Comparison of ENCODE assay signal across 18 cellular contexts in genomic region chr1:58799080-58799479, GRCh38. TPM values are rescaled to one million over a fixed set of nuclear protein-coding genes. Genes with fewer than 3 reads are reported as not detected.
DNase-seq lines count a peak whose midpoint lies in the region; ATAC-seq, FAIRE-seq and TF ChIP-seq lines count a peak whose summit lies in the region.
"Had no signal": no experiment of that assay in that cellular context is flagged by ENCODE, and none has a peak within 500 bp of the region (broad histone marks: within the 10 kb centered on the region; RNA-seq: fewer than 3 reads in every experiment).

No MANE protein-coding gene starts in this region.

- H3K4me1 Mint-ChIP-seq in GM23338 (peaks cover 10% of the 10 kb centered on the region; the same call in 2 of the 3 replicates), neural progenitor cell (no peaks in the 10 kb centered on the region)
- H3K4me1 Mint-ChIP-seq in CD8-positive, alpha-beta memory T cell, result peaks cover 16 to 26% (median 17%) of the 10 kb centered on the region in 3 donors

- TF ChIP-seq EP300 in K562 (IDR thresholded peaks at IDR 0.05; ENCODE audit: low read length) (no peak), suprapubic skin (IDR thresholded peaks at IDR 0.05) (no peak)

- H3K27me3 ChIP-seq in GM23338 (ENCODE audit: insufficient read depth) (no peaks in the 10 kb centered on the region), K562 (ENCODE audit: control insufficient read depth in 2 of 2, insufficient read depth in 2 of 2, low read length in 2 of 2) (no peaks in the 10 kb centered on the region), neural progenitor cell (no peaks in the 10 kb centered on the region), suprapubic skin (no peaks in the 10 kb centered on the region)
- H3K27me3 ChIP-seq in CD8-positive, alpha-beta memory T cell (ENCODE audit: insufficient read depth, low read length, poor library complexity, severe bottlenecking), result no peaks in the 10 kb centered on the region
- H3K27me3 ChIP-seq: BLaER1 treated with 17β-estradiol and CSF1 and Interleukin-3, amounts not matched to agents 10 nM and 100 nM had no signal

- H3F3A ChIP-seq in GM23338 (replicated peaks; ENCODE audit: low read depth), result no peaks in the 10 kb centered on the region
- no peaks in the 10 kb centered on the region for H3F3A ChIP-seq in neural progenitor cell (ENCODE audit: low read depth)

- CTCF ChIA-PET in K562 (lab: Yijun Ruan, JAX; ENCODE audit: low intra/inter-chr PET ratio), result no interaction called here
- CTCF ChIA-PET in CD8-positive, alpha-beta memory T cell (lab: Charles Lee), result interaction anchor here (0.9 to 1.2 kb wide), 2 partner anchors 13 to 17 kb away, joined by 3 read pairs; no protein-coding TSS in a partner anchor

- peak; percentile 73 for ATAC-seq in GM23338
- peak; percentile 32; the same call in 2 of the 3 replicates for ATAC-seq in K562
- ATAC-seq in esophagus mucosa, result no peak
- ATAC-seq: CD8-positive, alpha-beta T cell; GM12878 had no signal

- no TSS peak for BruUV-seq in K562 (replicated peaks; lab: Mats Ljungman, UMichigan)

- H3K27ac Mint-ChIP-seq in GM23338, result no peak overlapping the region
- no peak overlapping the region for H3K27ac Mint-ChIP-seq in neural progenitor cell
- peak overlapping the region in 1 of 8 donors; percentile 51 for H3K27ac Mint-ChIP-seq in CD8-positive, alpha-beta memory T cell
- H3K27ac Mint-ChIP-seq: CD8-positive, alpha-beta T cell had no signal

- no peaks in the 10 kb centered on the region for H4K20me1 ChIP-seq in GM23338 (replicated peaks; ENCODE audit: insufficient read depth)
- no peaks in the 10 kb centered on the region for H4K20me1 ChIP-seq in K562 (replicated peaks; ENCODE audit: control insufficient read depth, insufficient read depth, low read length)
- H4K20me1 ChIP-seq in neural progenitor cell (ENCODE audit: low read depth), result no peaks in the 10 kb centered on the region
- H4K20me1 ChIP-seq: BLaER1 treated with 17β-estradiol and CSF1 and Interleukin-3, amounts not matched to agents 10 nM and 100 nM had no signal

- H3K36me3 ChIP-seq in GM23338 (ENCODE audit: insufficient read depth), result no peaks in the 10 kb centered on the region
- H3K36me3 ChIP-seq in K562 (ENCODE audit: control insufficient read depth, insufficient read depth, low read length), result no peaks in the 10 kb centered on the region
- no peaks in the 10 kb centered on the region for H3K36me3 ChIP-seq in neural progenitor cell
- H3K36me3 ChIP-seq in CD8-positive, alpha-beta memory T cell (ENCODE audit: insufficient read depth, low read length), result no peaks in the 10 kb centered on the region
- H3K36me3 ChIP-seq in suprapubic skin, result no peaks in the 10 kb centered on the region
- H3K36me3 ChIP-seq: BLaER1 treated with 17β-estradiol and CSF1 and Interleukin-3, amounts not matched to agents 10 nM and 100 nM; HAP-1 had no signal

- H3K4me3 Mint-ChIP-seq in GM23338 (no peak overlapping the region), neural progenitor cell (no peak overlapping the region)
- H3K4me3 Mint-ChIP-seq in CD8-positive, alpha-beta memory T cell, result no peak overlapping the region
- H3K4me3 Mint-ChIP-seq: CD8-positive, alpha-beta T cell had no signal

- H3K4me3 ChIP-seq in GM23338 (no peak overlapping the region), K562 (no peak overlapping the region), neural progenitor cell (no peak overlapping the region), suprapubic skin (no peak overlapping the region)
- H3K4me3 ChIP-seq in CD8-positive, alpha-beta memory T cell (ENCODE audit: low read length), result no peak overlapping the region
- H3K4me3 ChIP-seq: BLaER1 treated with 17β-estradiol and CSF1 and Interleukin-3, amounts not matched to agents 10 nM and 100 nM; GM12878; HAP-1 had no signal

- H3K9me1 ChIP-seq in K562 (ENCODE audit: control insufficient read depth, insufficient read depth, low read length), result no peaks in the 10 kb centered on the region

- no peak overlapping the region for H3K4me2 ChIP-seq in GM23338
- H3K4me2 ChIP-seq in K562 (ENCODE audit: insufficient read depth, low read length), result no peak overlapping the region
- no peak overlapping the region for H3K4me2 ChIP-seq in neural progenitor cell
- H3K4me2 ChIP-seq: BLaER1 treated with 17β-estradiol and CSF1 and Interleukin-3, amounts not matched to agents 10 nM and 100 nM had no signal

- H3K9me3 Mint-ChIP-seq in GM23338, result no peaks in the 10 kb centered on the region
- no peaks in the 10 kb centered on the region for H3K9me3 Mint-ChIP-seq in neural progenitor cell
- H3K9me3 Mint-ChIP-seq in CD8-positive, alpha-beta memory T cell, result no peaks in the 10 kb centered on the region
- H3K9me3 Mint-ChIP-seq: CD8-positive, alpha-beta T cell had no signal

- TF ChIP-seq RAD21 in K562 (CRISPR knock-in tag; conservative IDR thresholded peaks at IDR 0.05 in 1 of 2, IDR thresholded peaks at IDR 0.05 in 1 of 2), result no peak

- FAIRE-seq in K562 (lab: Jason Lieb, UNC), result no peak
- FAIRE-seq: GM12878 had no signal

- H3K36me3 Mint-ChIP-seq in GM23338 (ENCODE audit: low read depth) (no peaks in the 10 kb centered on the region), neural progenitor cell (no peaks in the 10 kb centered on the region)
- peaks cover 3 to 12% (median 4%) of the 10 kb centered on the region in 3 donors for H3K36me3 Mint-ChIP-seq in CD8-positive, alpha-beta memory T cell

- no peak overlapping the region for H3K9ac ChIP-seq in K562 (ENCODE audit: insufficient read depth in 1 of 2, low read depth in 2 of 2, low read length in 2 of 2)
- H3K9ac ChIP-seq in neural progenitor cell, result no peak overlapping the region
- H3K9ac ChIP-seq: BLaER1 treated with 17β-estradiol and CSF1 and Interleukin-3, amounts not matched to agents 10 nM and 100 nM had no signal

- peak overlapping the region; percentile 63; the same call in 1 of the 2 replicates for H2AFZ ChIP-seq in GM23338
- H2AFZ ChIP-seq in K562 (ENCODE audit: low read depth, low read length), result no peak overlapping the region
- peak overlapping the region; percentile 29 for H2AFZ ChIP-seq in neural progenitor cell (replicated peaks)

- H3K27ac ChIP-seq in GM23338 (ENCODE audit: low read depth) (no peak overlapping the region), K562 (ENCODE audit: extremely low read depth, low read depth, low read length) (no peak overlapping the region), neural progenitor cell (no peak overlapping the region), suprapubic skin (no peak overlapping the region)
- H3K27ac ChIP-seq in CD8-positive, alpha-beta memory T cell (ENCODE audit: low read depth, low read length), result no peak overlapping the region
- H3K27ac ChIP-seq: BLaER1 treated with 17β-estradiol and CSF1 and Interleukin-3, amounts not matched to agents 10 nM and 100 nM had no signal

- intact Hi-C loops in K562 (cut with micrococcal nuclease), result no loop called here

- no peak for TF ChIP-seq POLR2A in K562 (conservative IDR thresholded peaks at IDR 0.05)
- no peak for TF ChIP-seq POLR2A in suprapubic skin (IDR thresholded peaks at IDR 0.05)

- POLR2A ChIA-PET in K562 (lab: Yijun Ruan, JAX), result interaction anchor here (0.6 to 2.2 kb wide), 2 partner anchors 15 to 372 kb away, joined by 3 to 8 read pairs; partner anchors contain the start of gene JUN
- POLR2A ChIA-PET in CD8-positive, alpha-beta memory T cell (lab: Charles Lee), result no interaction called here

- H3K9me2 ChIP-seq in GM23338 (ENCODE audit: insufficient read depth), result peaks cover 3% of the 10 kb centered on the region; the same call in 1 of the 2 replicates

- in situ Hi-C loops in K562 (cut with MboI), result no loop called here

- H3K4me1 ChIP-seq in GM23338 (ENCODE audit: insufficient read depth) (peaks cover 11% of the 10 kb centered on the region; the same call in 1 of the 2 replicates), K562 (replicated peaks in 1 of 2; ENCODE audit: control insufficient read depth in 2 of 2, insufficient read depth in 2 of 2, low read length in 2 of 2) (0 out of 5 replicates have a peak, but pooled peaks cover 0 to 3% of the 10 kb centered on the region in 2 experiments), neural progenitor cell (no peaks in the 10 kb centered on the region), suprapubic skin (peaks cover 20% of the 10 kb centered on the region)
- no peaks in the 10 kb centered on the region for H3K4me1 ChIP-seq in CD8-positive, alpha-beta memory T cell (ENCODE audit: insufficient read depth, low read length)
- H3K4me1 ChIP-seq: BLaER1 treated with 17β-estradiol and CSF1 and Interleukin-3, amounts not matched to agents 10 nM and 100 nM; HAP-1 had no signal

- WGBS in K562 (ENCODE audit: insufficient coverage, low coverage, missing lambda C conversion rate), result 0% methylated on average over 1 of the region's 1 CpG
- 80% methylated on average over 1 of the region's 1 CpG for WGBS in suprapubic skin

- no peaks in the 10 kb centered on the region for H3K79me2 ChIP-seq in GM23338 (replicated peaks; ENCODE audit: insufficient read depth)
- H3K79me2 ChIP-seq in K562 (ENCODE audit: control insufficient read depth, insufficient read depth, low read length), result no peaks in the 10 kb centered on the region
- no peaks in the 10 kb centered on the region for H3K79me2 ChIP-seq in neural progenitor cell (ENCODE audit: low read depth)

- DNase-seq in GM23338 (ENCODE audit: low spot score) (no peak), K562 (ENCODE audit: extremely low read depth in 1 of 4, low spot score in 3 of 4) (no peak), left kidney (ENCODE audit: low read depth, low spot score) (peak; percentile 41), neural progenitor cell (ENCODE audit: low spot score) (no peak), KG1 (lab: John Stamatoyannopoulos, UW) (no peak), suprapubic skin (ENCODE audit: low spot score in 2 of 2) (no peak)
- DNase-seq in CD8-positive, alpha-beta memory T cell, result no peak
- DNase-seq: 8988T; CD8-positive, alpha-beta T cell; COR-L47; DMS 273 treated with DMSO at 0.1 percent for 48 hours; DMS53; DND-41; EL had no signal

- H3K27me3 Mint-ChIP-seq in GM23338 (ENCODE audit: insufficient read depth, low read depth, poor library complexity) (peaks cover 2% of the 10 kb centered on the region), neural progenitor cell (ENCODE audit: insufficient read depth, low read depth) (peaks cover 8% of the 10 kb centered on the region)
- peaks cover 0 to 2% of the 10 kb centered on the region in 2 donors for H3K27me3 Mint-ChIP-seq in CD8-positive, alpha-beta memory T cell

- H3K9me3 ChIP-seq in K562 (replicated peaks; ENCODE audit: control insufficient read depth, insufficient read depth, low read depth, low read length) (no peaks in the 10 kb centered on the region), neural progenitor cell (ENCODE audit: low read depth) (no peaks in the 10 kb centered on the region), suprapubic skin (no peaks in the 10 kb centered on the region)
- no peaks in the 10 kb centered on the region for H3K9me3 ChIP-seq in CD8-positive, alpha-beta memory T cell (ENCODE audit: low read length)
- H3K9me3 ChIP-seq: BLaER1 treated with 17β-estradiol and CSF1 and Interleukin-3, amounts not matched to agents 10 nM and 100 nM; HAP-1 had no signal

- TF ChIP-seq CTCF in GM23338 (conservative IDR thresholded peaks at IDR 0.05; ENCODE audit: low read depth in 2 of 2), result no peak
- TF ChIP-seq CTCF in K562 (IDR thresholded peaks at IDR 0.05 in 2 of 3, conservative IDR thresholded peaks at IDR 0.05 in 1 of 3; ENCODE audit: insufficient read depth in 2 of 3, low read depth in 1 of 3, low read length in 3 of 3), result no peak
- no peak for TF ChIP-seq CTCF in neural progenitor cell (IDR thresholded peaks at IDR 0.05)
- no peak for TF ChIP-seq CTCF in suprapubic skin (IDR thresholded peaks at IDR 0.05)

RNA-seq across cellular contexts. Expression of gene JUN, which starts 15.2 kb away (rescaled TPM):
- total RNA-seq in GM23338 (2014; rRNA removed; shearing (Covaris generic)), result 21.6 and 28.5 TPM in 2 replicates
- 19.6 and 23.3 TPM in 2 replicates for polyA plus RNA-seq in GM23338 (2016; fragmentation: Nextera tagmentation; extraction: Ambion mirVana)
- total RNA-seq in K562 (2011; cell fraction: chromatin; rRNA removed; ENCODE audit: low replicate concordance), result 8.9 and 23.5 TPM in 2 replicates
- total RNA-seq in K562 (2011; cell fraction: nucleolus; rRNA removed), result 30.7 and 36.9 TPM in 2 replicates
- 14.8 and 18.0 TPM in 2 replicates for total RNA-seq in K562 (2011; cell fraction: nucleoplasm; rRNA removed)
- 23.4 and 24.4 TPM in 2 replicates for total RNA-seq in K562 (2014; rRNA removed)
- 3.4 and 3.8 TPM in 2 replicates for total RNA-seq in K562 (2014; rRNA removed; fragmentation: Illumina TruSeq; extraction: Trizol)
- 3.6 and 4.0 TPM in 2 replicates for total RNA-seq in K562 (2015; rRNA removed; fragmentation: Illumina TruSeq; extraction: Trizol)
- total RNA-seq in K562 (2021), result 19.7 and 24.0 TPM in 2 replicates
- polyA plus RNA-seq in K562 (2011; rRNA removed), result 4.0 and 9.1 TPM in 2 replicates
- polyA plus RNA-seq in K562 (2011; cell fraction: cytosol; rRNA removed), result 8.2 and 13.9 TPM in 2 replicates
- polyA plus RNA-seq in K562 (2011; cell fraction: nucleus; rRNA removed), result 10.6 and 11.1 TPM in 2 replicates
- polyA plus RNA-seq in K562 (2012), result 14.2 and 22.4 TPM in 2 replicates
- polyA plus RNA-seq in K562 (2014; fragmentation: Illumina TruSeq; extraction: Trizol), result 5.9 and 7.6 TPM in 2 replicates
- polyA plus RNA-seq in K562 (2014; fragmentation: Nextera tagmentation; extraction: Ambion mirVana), result under 1 TPM; 0.32 TPM
- polyA plus RNA-seq in K562 (2014; rRNA removed), result 16.4 and 20.1 TPM in 2 replicates
- polyA minus RNA-seq in K562 (2011; rRNA and poly(A)+ RNA removed), result 4.5 and 6.3 TPM in 2 replicates
- polyA minus RNA-seq in K562 (2011; cell fraction: cytosol; rRNA and poly(A)+ RNA removed), result 9.5 and 12.7 TPM in 2 replicates
- polyA minus RNA-seq in K562 (2011; cell fraction: nucleus; rRNA and poly(A)+ RNA removed), result 19.7 and 31.5 TPM in 2 replicates
- total RNA-seq in neural progenitor cell (ENCODE audit: low replicate concordance), result 10.2 and 16.8 TPM in 2 replicates
- 10 to 100 TPM; 25.5 to 27.7 TPM for total RNA-seq in CD8-positive, alpha-beta memory T cell
- polyA plus RNA-seq in CD8-positive, alpha-beta memory T cell, result 163 TPM
- 100 to 1,000 TPM; 137 to 458 (median 151) TPM for total RNA-seq in suprapubic skin
- total RNA-seq in esophagus mucosa, result 41.7 TPM
